1 cellular context compared by ENCODE assay signal in genomic region chr13:98890186-98890585, GRCh38.
TF ChIP-seq lines count a peak whose summit lies in the region.

No MANE protein-coding gene starts in this region.

TF ChIP-seq in SK-N-SH treated with all-trans-retinoic acid at 6 μM for 48 hours, 23 proteins besides CTCF, POLR2A, EP300 and RAD21 (continued from another document):
- TF ChIP-seq ZNF565 (CRISPR knock-in tag; conservative IDR thresholded peaks at IDR 0.05; ENCODE audit: low read depth) = no peak
